Comparison of ENCODE assay signal across 19 cellular contexts in the genomic region with DNA sequence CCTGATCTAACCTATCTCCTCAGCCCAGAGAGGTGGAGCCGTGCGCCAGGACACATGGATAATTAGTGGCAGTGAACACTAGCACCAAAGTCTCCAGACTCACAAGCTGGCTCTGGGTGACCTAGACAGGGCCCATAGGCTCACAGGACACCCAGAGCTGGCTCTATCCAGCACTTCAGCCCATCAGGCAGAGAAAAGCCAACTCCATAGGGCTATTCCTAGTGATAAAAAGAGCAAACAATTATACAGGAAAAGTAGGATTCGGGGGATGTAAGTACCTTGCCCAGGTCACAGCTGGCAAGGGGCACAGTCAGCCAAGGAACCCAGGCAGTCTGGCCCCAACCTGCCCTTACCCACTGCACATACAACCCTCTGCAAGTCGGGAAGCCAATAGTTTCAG.
DNase-seq lines count a peak whose midpoint lies in the region; ATAC-seq and TF ChIP-seq lines count a peak whose summit lies in the region.
"Had no signal": no experiment of that assay in that cellular context is flagged by ENCODE, and none has a peak within 500 bp of the region (broad histone marks: within the 10 kb centered on the region; RNA-seq: fewer than 3 reads in every experiment).

No MANE protein-coding gene starts in this region.

- TF ChIP-seq CTCF in ascending aorta (IDR thresholded peaks at IDR 0.05) (no peak), mucosa of descending colon (IDR thresholded peaks at IDR 0.05) (no peak), glutamatergic neuron (IDR thresholded peaks at IDR 0.05; ENCODE audit: partially characterized antibody, unreplicated experiment) (no peak)

- peaks cover 16% of the 10 kb centered on the region for H3K27me3 Mint-ChIP-seq in glutamatergic neuron (ENCODE audit: unreplicated experiment)
- H3K27me3 Mint-ChIP-seq: B cell had no signal

- no peak overlapping the region for H3K27ac Mint-ChIP-seq in glutamatergic neuron (ENCODE audit: unreplicated experiment)
- H3K27ac Mint-ChIP-seq: B cell; CD4-positive, alpha-beta memory T cell had no signal

- no peak overlapping the region for H3K4me3 ChIP-seq in ascending aorta
- no peak overlapping the region for H3K4me3 ChIP-seq in mucosa of descending colon
- H3K4me3 ChIP-seq in subcutaneous abdominal adipose tissue (ENCODE audit: low read depth in 1 of 5, low read length in 5 of 5), result no peak overlapping the region
- H3K4me3 ChIP-seq: K562 had no signal

- H3K27ac ChIP-seq in ascending aorta (peak overlapping the region; percentile 59 to 68), subcutaneous abdominal adipose tissue (ENCODE audit: low read depth, low read length) (peak overlapping the region; percentile 84)
- H3K27ac ChIP-seq: HL-60 had no signal

- DNase-seq in ascending aorta (ENCODE audit: low spot score in 2 of 2) (no peak), mucosa of descending colon (peak in 2 of 3 donors; percentile 6 to 27), NCI-H774 (lab: John Stamatoyannopoulos, UW) (no peak), glutamatergic neuron (no peak), left colon (no peak)
- DNase-seq: ACHN; CD4-positive, alpha-beta memory T cell; DND-41; GDM1; NCI-H1048; NCI-H1694 treated with DMSO at 0.1 percent for 48 hours; NCI-H345; PC-3 had no signal

- H3K36me3 ChIP-seq in ascending aorta (peaks cover 86 to 94% of the 10 kb centered on the region in 2 donors), mucosa of descending colon (ENCODE audit: low read depth) (no peaks in the 10 kb centered on the region), subcutaneous abdominal adipose tissue (ENCODE audit: control insufficient read depth in 5 of 5, insufficient read depth in 5 of 5, low read length in 5 of 5) (peaks cover 3 to 99% (median 96%) of the 10 kb centered on the region in 5 donors)

- no peak for ATAC-seq in mucosa of descending colon
- ATAC-seq in left colon, result no peak
- ATAC-seq: HCT116, K562, PC-3 had no signal

- TF ChIP-seq EP300 in Ishikawa (IDR thresholded peaks at IDR 0.05; ENCODE audit: borderline replicate concordance), result no peak

- H3K4me1 ChIP-seq in ascending aorta (peaks cover 12 to 52% of the 10 kb centered on the region in 2 donors), mucosa of descending colon (ENCODE audit: low read depth) (peaks cover 4% of the 10 kb centered on the region), subcutaneous abdominal adipose tissue (ENCODE audit: control insufficient read depth in 5 of 5, insufficient read depth in 5 of 5, low read length in 5 of 5) (peaks cover 10 to 97% (median 94%) of the 10 kb centered on the region in 5 donors)

- H3K9me3 ChIP-seq in ascending aorta (no peaks in the 10 kb centered on the region), mucosa of descending colon (no peaks in the 10 kb centered on the region), subcutaneous abdominal adipose tissue (ENCODE audit: control insufficient read depth in 5 of 5, low read length in 5 of 5) (no peaks in the 10 kb centered on the region)

- no peaks in the 10 kb centered on the region for H3K36me3 Mint-ChIP-seq in glutamatergic neuron (ENCODE audit: unreplicated experiment)
- H3K36me3 Mint-ChIP-seq: CD4-positive, alpha-beta memory T cell had no signal

- H3K4me1 Mint-ChIP-seq in glutamatergic neuron (ENCODE audit: low read depth, unreplicated experiment), result no peaks in the 10 kb centered on the region
- H3K4me1 Mint-ChIP-seq: B cell; CD4-positive, alpha-beta memory T cell had no signal

- H3K9me3 Mint-ChIP-seq in glutamatergic neuron (ENCODE audit: unreplicated experiment), result peaks cover 2% of the 10 kb centered on the region
- H3K9me3 Mint-ChIP-seq: CD4-positive, alpha-beta memory T cell had no signal

- no peak overlapping the region for H3K4me3 Mint-ChIP-seq in glutamatergic neuron (ENCODE audit: unreplicated experiment)
- H3K4me3 Mint-ChIP-seq: B cell; CD4-positive, alpha-beta memory T cell had no signal

- no peaks in the 10 kb centered on the region for H3K27me3 ChIP-seq in ascending aorta
- H3K27me3 ChIP-seq in subcutaneous abdominal adipose tissue (ENCODE audit: control insufficient read depth in 5 of 5, insufficient read depth in 4 of 5, low read length in 5 of 5), result no peaks in the 10 kb centered on the region

- no peak for TF ChIP-seq RAD21 in Ishikawa (IDR thresholded peaks at IDR 0.05; ENCODE audit: low read depth)

- intact Hi-C loops in ascending aorta (cut with DNase I), result no loop called here
- intact Hi-C loops in mucosa of descending colon (cut with DNase I, micrococcal nuclease), result no loop called here
- intact Hi-C loops in left colon (cut with DNase I, micrococcal nuclease), result no loop called here

- no peak overlapping the region for H3K9ac ChIP-seq in subcutaneous abdominal adipose tissue (ENCODE audit: low read length in 5 of 5)

TF ChIP-seq in Ishikawa, 13 proteins besides CTCF, POLR2A, EP300 and RAD21:
- TF ChIP-seq CREB1 (IDR thresholded peaks at IDR 0.05; ENCODE audit: low read depth) (no peak), YY1 (IDR thresholded peaks at IDR 0.05; ENCODE audit: low read depth) (no peak), EGR1 (IDR thresholded peaks at IDR 0.05) (no peak), ZBTB7A (IDR thresholded peaks at IDR 0.05; ENCODE audit: low read depth) (no peak)
- TF ChIP-seq, protein P1, sequence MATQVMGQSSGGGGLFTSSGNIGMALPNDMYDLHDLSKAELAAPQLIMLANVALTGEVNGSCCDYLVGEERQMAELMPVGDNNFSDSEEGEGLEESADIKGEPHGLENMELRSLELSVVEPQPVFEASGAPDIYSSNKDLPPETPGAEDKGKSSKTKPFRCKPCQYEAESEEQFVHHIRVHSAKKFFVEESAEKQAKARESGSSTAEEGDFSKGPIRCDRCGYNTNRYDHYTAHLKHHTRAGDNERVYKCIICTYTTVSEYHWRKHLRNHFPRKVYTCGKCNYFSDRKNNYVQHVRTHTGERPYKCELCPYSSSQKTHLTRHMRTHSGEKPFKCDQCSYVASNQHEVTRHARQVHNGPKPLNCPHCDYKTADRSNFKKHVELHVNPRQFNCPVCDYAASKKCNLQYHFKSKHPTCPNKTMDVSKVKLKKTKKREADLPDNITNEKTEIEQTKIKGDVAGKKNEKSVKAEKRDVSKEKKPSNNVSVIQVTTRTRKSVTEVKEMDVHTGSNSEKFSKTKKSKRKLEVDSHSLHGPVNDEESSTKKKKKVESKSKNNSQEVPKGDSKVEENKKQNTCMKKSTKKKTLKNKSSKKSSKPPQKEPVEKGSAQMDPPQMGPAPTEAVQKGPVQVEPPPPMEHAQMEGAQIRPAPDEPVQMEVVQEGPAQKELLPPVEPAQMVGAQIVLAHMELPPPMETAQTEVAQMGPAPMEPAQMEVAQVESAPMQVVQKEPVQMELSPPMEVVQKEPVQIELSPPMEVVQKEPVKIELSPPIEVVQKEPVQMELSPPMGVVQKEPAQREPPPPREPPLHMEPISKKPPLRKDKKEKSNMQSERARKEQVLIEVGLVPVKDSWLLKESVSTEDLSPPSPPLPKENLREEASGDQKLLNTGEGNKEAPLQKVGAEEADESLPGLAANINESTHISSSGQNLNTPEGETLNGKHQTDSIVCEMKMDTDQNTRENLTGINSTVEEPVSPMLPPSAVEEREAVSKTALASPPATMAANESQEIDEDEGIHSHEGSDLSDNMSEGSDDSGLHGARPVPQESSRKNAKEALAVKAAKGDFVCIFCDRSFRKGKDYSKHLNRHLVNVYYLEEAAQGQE (IDR thresholded peaks at IDR 0.05; ENCODE audit: low read depth), result peak; percentile 54; the same call in 1 of the 2 replicates

Comparison
In these comparisons a context has a peak if more than half of its experiments do, and no peak if none do; other contexts are left out.
1. DNase-seq: peak in mucosa of descending colon (2 of 3); none in ascending aorta (0 of 2), NCI-H774 (single experiment), glutamatergic neuron (single experiment) and left colon (0 of 2).